In the genomic region with DNA sequence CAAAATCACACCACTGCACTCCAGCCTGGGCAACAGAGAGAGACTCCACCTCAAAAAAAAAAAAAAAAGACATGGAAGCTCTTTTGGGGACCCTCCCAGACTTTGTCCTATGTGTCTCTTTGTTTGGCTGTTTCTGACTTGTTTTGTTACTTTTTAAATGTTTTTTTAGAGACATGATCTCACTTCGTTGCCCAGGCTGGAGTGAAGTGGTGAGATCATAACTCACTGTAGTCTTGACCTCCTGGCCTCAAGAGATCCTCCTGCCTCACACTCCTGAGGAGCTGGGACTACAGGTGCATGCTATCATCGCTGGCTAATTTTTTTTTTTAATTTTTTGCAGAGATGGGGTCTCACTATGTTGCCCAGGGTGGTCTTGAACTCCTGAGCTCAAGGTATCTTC, we compare ENCODE assay signal across 1 cellular context.
"Had no signal": no experiment of that assay in that cellular context is flagged by ENCODE, and none has a peak within 500 bp of the region (broad histone marks: within the 10 kb centered on the region; RNA-seq: fewer than 3 reads in every experiment).

No MANE protein-coding gene starts in this region.

- H3K4me3 ChIP-seq: GM12878 had no signal

- ATAC-seq: GM12878 had no signal
